Comparison of ENCODE assay signal across 14 cellular contexts in the genomic region with DNA sequence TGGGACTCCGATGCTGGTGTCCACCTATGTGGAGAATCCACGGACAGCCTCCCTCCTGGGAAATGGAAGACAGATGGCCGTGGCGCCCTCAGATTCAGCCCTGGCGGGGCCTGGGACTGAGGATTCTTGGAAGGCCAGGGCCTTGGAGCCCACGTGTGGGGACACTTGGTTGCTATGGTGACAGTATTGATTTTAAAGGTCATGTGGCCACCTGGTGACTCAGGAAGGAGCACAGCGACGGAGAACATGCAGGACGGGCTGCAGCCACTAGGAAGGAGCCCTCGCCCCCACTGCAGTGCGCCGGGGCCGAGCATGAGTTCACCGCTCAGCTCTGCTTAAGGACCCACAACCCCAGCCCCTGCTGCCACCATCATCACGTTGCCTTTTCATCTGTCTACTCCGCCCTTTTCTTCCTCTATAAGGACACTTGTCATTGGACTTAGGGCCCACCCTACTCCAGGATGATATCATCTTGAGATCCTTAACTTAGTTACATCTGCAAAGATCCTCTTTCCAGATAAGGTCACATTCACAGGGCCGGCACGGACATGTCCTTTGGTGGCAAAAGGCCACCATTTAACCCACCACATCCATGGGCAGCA. TPM values are rescaled to one million over a fixed set of nuclear protein-coding genes. Genes with fewer than 3 reads are reported as not detected.
DNase-seq lines count a peak whose midpoint lies in the region; ATAC-seq and TF ChIP-seq lines count a peak whose summit lies in the region.
"Had no signal": no experiment of that assay in that cellular context is flagged by ENCODE, and none has a peak within 500 bp of the region (broad histone marks: within the 10 kb centered on the region; RNA-seq: fewer than 3 reads in every experiment).

No MANE protein-coding gene starts in this region.

- peak overlapping the region; percentile 54 for H3K4me3 Mint-ChIP-seq in endothelial cell (ENCODE audit: unreplicated experiment)
- H3K4me3 Mint-ChIP-seq: activated CD8-positive, alpha-beta T cell treated with anti-CD3 and anti-CD28 coated beads, Interleukin-2, amount 10 ng/mL, durations not matched to agents 7 days and 5 days; activated naive CD4-positive, alpha-beta T cell treated with anti-CD3 and anti-CD28 coated beads, Interleukin-2, amount 50 U/mL, for 24 hours had no signal

- no peak for TF ChIP-seq RAD21 in Ishikawa (IDR thresholded peaks at IDR 0.05; ENCODE audit: low read depth)

- peaks cover 0 to 19% (median 15%) of the 10 kb centered on the region in 4 donors for H3K4me1 ChIP-seq in sigmoid colon

- ATAC-seq in GM21737 (IDR thresholded peaks at IDR 0.05; ENCODE audit: unreplicated experiment): no peak
- ATAC-seq: activated CD8-positive, alpha-beta T cell treated with anti-CD3 and anti-CD28 coated beads, Interleukin-2, amount 10 ng/mL, durations not matched to agents 7 days and 5 days; gastroesophageal sphincter; psoas muscle had no signal

- TF ChIP-seq CTCF in endothelial cell (IDR thresholded peaks at IDR 0.05; ENCODE audit: unreplicated experiment) (no peak), sigmoid colon (IDR thresholded peaks at IDR 0.05) (no peak)

- H3K27ac Mint-ChIP-seq in endothelial cell (ENCODE audit: unreplicated experiment): no peak overlapping the region
- H3K27ac Mint-ChIP-seq: activated CD8-positive, alpha-beta T cell treated with anti-CD3 and anti-CD28 coated beads, Interleukin-2, amount 10 ng/mL, durations not matched to agents 7 days and 5 days; activated naive CD4-positive, alpha-beta T cell treated with anti-CD3 and anti-CD28 coated beads, Interleukin-2, amount 50 U/mL, for 24 hours had no signal

- H3K4me1 Mint-ChIP-seq in endothelial cell (ENCODE audit: unreplicated experiment): peaks cover 7% of the 10 kb centered on the region

- peaks cover 21% of the 10 kb centered on the region for H3K27me3 Mint-ChIP-seq in endothelial cell (ENCODE audit: unreplicated experiment)
- H3K27me3 Mint-ChIP-seq: activated naive CD4-positive, alpha-beta T cell treated with anti-CD3 and anti-CD28 coated beads, Interleukin-2, amount 50 U/mL, for 24 hours had no signal

- H3K9me3 ChIP-seq in sigmoid colon (no peaks in the 10 kb centered on the region), MG63 (peaks cover 7% of the 10 kb centered on the region)
- H3K9me3 ChIP-seq: gastroesophageal sphincter, psoas muscle, thyroid gland had no signal

- 72 to 83% methylated on average over 18 of the region's 18 CpGs for WGBS in sigmoid colon, 2 donors

- no peak for TF ChIP-seq POLR2A in sigmoid colon (IDR thresholded peaks at IDR 0.05)

- H3K36me3 Mint-ChIP-seq in endothelial cell (ENCODE audit: low read depth, unreplicated experiment): peaks cover 3% of the 10 kb centered on the region
- H3K36me3 Mint-ChIP-seq: activated naive CD4-positive, alpha-beta T cell treated with anti-CD3 and anti-CD28 coated beads, Interleukin-2, amount 50 U/mL, for 24 hours had no signal

- H3K9me3 Mint-ChIP-seq in endothelial cell (ENCODE audit: unreplicated experiment): no peaks in the 10 kb centered on the region
- H3K9me3 Mint-ChIP-seq: activated naive CD4-positive, alpha-beta T cell treated with anti-CD3 and anti-CD28 coated beads, Interleukin-2, amount 50 U/mL, for 24 hours had no signal

- no peak overlapping the region for H3K27ac ChIP-seq in sigmoid colon
- H3K27ac ChIP-seq: gastroesophageal sphincter, psoas muscle, thyroid gland had no signal

- intact Hi-C loops in sigmoid colon (cut with DNase I): no loop called here

- H3K36me3 ChIP-seq in sigmoid colon (no peaks in the 10 kb centered on the region), MG63 (no peaks in the 10 kb centered on the region)
- H3K36me3 ChIP-seq: gastroesophageal sphincter, thyroid gland had no signal

- H3K27me3 ChIP-seq in sigmoid colon (no peaks in the 10 kb centered on the region), MG63 (no peaks in the 10 kb centered on the region)
- H3K27me3 ChIP-seq: gastroesophageal sphincter, thyroid gland had no signal

- H3K4me3 ChIP-seq in sigmoid colon (no peak overlapping the region), MG63 (no peak overlapping the region)
- H3K4me3 ChIP-seq: gastroesophageal sphincter, psoas muscle, thyroid gland had no signal

- TF ChIP-seq EP300 in Ishikawa (IDR thresholded peaks at IDR 0.05; ENCODE audit: borderline replicate concordance) (no peak), sigmoid colon (IDR thresholded peaks at IDR 0.05) (no peak)

- DNase-seq in NCI-H82 (lab: John Stamatoyannopoulos, UW) (peak; percentile 31), NCI-H82 treated with DMSO at 0.1 percent for 48 hours (lab: John Stamatoyannopoulos, UW; ENCODE audit: unreplicated experiment) (no peak), endothelial cell (ENCODE audit: low spot score) (no peak), sigmoid colon (peak; percentile 50), MG63 (no peak), T-helper 2 cell (no peak)
- DNase-seq: activated CD8-positive, alpha-beta T cell treated with anti-CD3 and anti-CD28 coated beads, Interleukin-2, amount 10 ng/mL, durations not matched to agents 7 days and 5 days; caudate nucleus; psoas muscle; thyroid gland had no signal

TF ChIP-seq in Ishikawa, 13 proteins besides CTCF, POLR2A, EP300 and RAD21:
- TF ChIP-seq, protein P1, sequence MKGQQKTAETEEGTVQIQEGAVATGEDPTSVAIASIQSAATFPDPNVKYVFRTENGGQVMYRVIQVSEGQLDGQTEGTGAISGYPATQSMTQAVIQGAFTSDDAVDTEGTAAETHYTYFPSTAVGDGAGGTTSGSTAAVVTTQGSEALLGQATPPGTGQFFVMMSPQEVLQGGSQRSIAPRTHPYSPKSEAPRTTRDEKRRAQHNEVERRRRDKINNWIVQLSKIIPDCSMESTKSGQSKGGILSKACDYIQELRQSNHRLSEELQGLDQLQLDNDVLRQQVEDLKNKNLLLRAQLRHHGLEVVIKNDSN (IDR thresholded peaks at IDR 0.05): peak; percentile 73; the same call in 1 of the 2 replicates
- TF ChIP-seq TAF1 (IDR thresholded peaks at IDR 0.05; ENCODE audit: low read depth) (no peak), NFIC (IDR thresholded peaks at IDR 0.05) (no peak), ZBTB7A (IDR thresholded peaks at IDR 0.05; ENCODE audit: low read depth) (no peak), TCF12 (IDR thresholded peaks at IDR 0.05; ENCODE audit: low read depth) (no peak)
- TF ChIP-seq, protein P2, sequence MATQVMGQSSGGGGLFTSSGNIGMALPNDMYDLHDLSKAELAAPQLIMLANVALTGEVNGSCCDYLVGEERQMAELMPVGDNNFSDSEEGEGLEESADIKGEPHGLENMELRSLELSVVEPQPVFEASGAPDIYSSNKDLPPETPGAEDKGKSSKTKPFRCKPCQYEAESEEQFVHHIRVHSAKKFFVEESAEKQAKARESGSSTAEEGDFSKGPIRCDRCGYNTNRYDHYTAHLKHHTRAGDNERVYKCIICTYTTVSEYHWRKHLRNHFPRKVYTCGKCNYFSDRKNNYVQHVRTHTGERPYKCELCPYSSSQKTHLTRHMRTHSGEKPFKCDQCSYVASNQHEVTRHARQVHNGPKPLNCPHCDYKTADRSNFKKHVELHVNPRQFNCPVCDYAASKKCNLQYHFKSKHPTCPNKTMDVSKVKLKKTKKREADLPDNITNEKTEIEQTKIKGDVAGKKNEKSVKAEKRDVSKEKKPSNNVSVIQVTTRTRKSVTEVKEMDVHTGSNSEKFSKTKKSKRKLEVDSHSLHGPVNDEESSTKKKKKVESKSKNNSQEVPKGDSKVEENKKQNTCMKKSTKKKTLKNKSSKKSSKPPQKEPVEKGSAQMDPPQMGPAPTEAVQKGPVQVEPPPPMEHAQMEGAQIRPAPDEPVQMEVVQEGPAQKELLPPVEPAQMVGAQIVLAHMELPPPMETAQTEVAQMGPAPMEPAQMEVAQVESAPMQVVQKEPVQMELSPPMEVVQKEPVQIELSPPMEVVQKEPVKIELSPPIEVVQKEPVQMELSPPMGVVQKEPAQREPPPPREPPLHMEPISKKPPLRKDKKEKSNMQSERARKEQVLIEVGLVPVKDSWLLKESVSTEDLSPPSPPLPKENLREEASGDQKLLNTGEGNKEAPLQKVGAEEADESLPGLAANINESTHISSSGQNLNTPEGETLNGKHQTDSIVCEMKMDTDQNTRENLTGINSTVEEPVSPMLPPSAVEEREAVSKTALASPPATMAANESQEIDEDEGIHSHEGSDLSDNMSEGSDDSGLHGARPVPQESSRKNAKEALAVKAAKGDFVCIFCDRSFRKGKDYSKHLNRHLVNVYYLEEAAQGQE (IDR thresholded peaks at IDR 0.05; ENCODE audit: low read depth): no peak
TF ChIP-seq in Ishikawa: peak in this region for 1.

RNA-seq across cellular contexts. Expression of a gene that starts 3.7 kb away (rescaled TPM):
- 12.6 TPM for total RNA-seq in endothelial cell (ENCODE audit: unreplicated experiment)
- 1 to 10 TPM; 4.3 to 8.4 (median 6.1) TPM for total RNA-seq in sigmoid colon
- 10 to 100 TPM; 10.4 to 12.8 (median 12.6) TPM for polyA plus RNA-seq in sigmoid colon
- 25.9 and 36.6 TPM in 2 replicates for total RNA-seq in MG63 (2014; rRNA removed; shearing (Covaris generic); ENCODE audit: low replicate concordance)

RNA-seq across cellular contexts. Expression of a gene that starts 20.6 kb away (rescaled TPM):
- total RNA-seq in endothelial cell (ENCODE audit: unreplicated experiment): 11.1 TPM
- total RNA-seq in sigmoid colon: 10 to 100 TPM in 1 of 4 donors, 1 to 10 TPM in 3; 6.1 to 15.5 (median 8.1) TPM
- polyA plus RNA-seq in sigmoid colon: 1 to 10 TPM; 1.4 to 6.2 (median 1.8) TPM
- total RNA-seq in MG63 (2014; rRNA removed; shearing (Covaris generic); ENCODE audit: low replicate concordance): 8.3 and 13.7 TPM in 2 replicates

Comparison
In these comparisons a context has a peak if more than half of its experiments do, and no peak if none do; other contexts are left out.
1. DNase-seq: peak in NCI-H82 (single experiment) and sigmoid colon (single experiment); none in NCI-H82 treated with DMSO at 0.1 percent for 48 hours (single experiment), endothelial cell (single experiment), MG63 (single experiment) and T-helper 2 cell (0 of 5).